In the genomic region with DNA sequence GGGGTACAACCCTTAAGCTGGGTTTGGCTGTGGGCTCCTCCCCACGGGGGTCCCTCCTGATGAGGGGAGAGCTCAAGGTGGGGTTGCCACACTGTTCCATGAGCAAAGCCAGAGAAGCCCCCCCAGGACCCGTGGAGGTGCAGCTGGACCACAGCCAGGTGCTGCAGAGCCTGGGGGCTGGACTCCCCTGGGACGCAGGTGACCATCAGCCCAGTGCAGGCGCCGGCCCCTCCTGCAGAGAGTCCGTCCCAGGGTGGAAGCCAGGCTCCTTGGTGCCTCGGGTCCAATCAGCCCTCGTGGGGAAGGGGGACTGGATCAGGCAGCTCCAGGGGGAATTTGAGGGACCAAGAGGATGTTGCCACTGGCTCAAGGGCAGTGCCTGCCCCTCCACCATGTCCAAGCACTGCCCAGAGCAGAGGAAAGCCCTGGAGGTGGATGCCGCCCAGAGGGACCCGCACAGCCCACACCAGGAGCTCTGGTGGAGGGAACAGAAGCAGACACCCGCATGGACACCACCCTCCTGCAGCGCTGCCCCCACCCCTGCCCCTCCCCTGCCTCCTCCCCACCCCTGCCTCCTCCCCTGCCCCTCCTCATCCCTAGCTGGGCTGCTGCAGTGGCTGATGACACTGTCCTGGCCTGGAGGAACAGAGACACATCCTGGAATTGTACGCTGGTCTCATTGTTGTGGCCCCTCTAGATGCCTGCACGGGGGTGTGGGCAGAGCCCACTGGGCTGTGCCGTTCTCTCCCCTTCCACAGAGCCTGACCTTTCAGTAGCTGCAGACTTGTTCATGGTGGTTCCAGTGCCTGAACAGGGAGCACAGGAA, we compare ENCODE assay signal across 17 cellular contexts. TPM values are rescaled to one million over a fixed set of nuclear protein-coding genes. Genes with fewer than 3 reads are reported as not detected.
DNase-seq lines count a peak whose midpoint lies in the region; ATAC-seq and TF ChIP-seq lines count a peak whose summit lies in the region.
"Had no signal": no experiment of that assay in that cellular context is flagged by ENCODE, and none has a peak within 500 bp of the region (broad histone marks: within the 10 kb centered on the region; RNA-seq: fewer than 3 reads in every experiment).

No MANE protein-coding gene starts in this region.

- TF ChIP-seq CTCF in RWPE1 (conservative IDR thresholded peaks at IDR 0.05; ENCODE audit: low read depth) = no peak
- TF ChIP-seq CTCF in heart left ventricle (IDR thresholded peaks at IDR 0.05) = no peak
- no peak for TF ChIP-seq CTCF in right lobe of liver (IDR thresholded peaks at IDR 0.05)
- TF ChIP-seq CTCF in GM10266 (IDR thresholded peaks at IDR 0.05; ENCODE audit: control insufficient read depth, insufficient read depth, low read depth, missing control alignments) = no peak

- H3K27ac ChIP-seq in RWPE1 = peak overlapping the region; percentile 70; the same call in 1 of the 2 replicates
- no peak overlapping the region for H3K27ac ChIP-seq in heart left ventricle
- H3K27ac ChIP-seq in right lobe of liver = no peak overlapping the region
- H3K27ac ChIP-seq: Peyer's patch had no signal

- H3K9me3 ChIP-seq in heart left ventricle (peaks cover 0 to 7% (median 0%) of the 10 kb centered on the region in 12 donors), right lobe of liver (no peaks in the 10 kb centered on the region)
- H3K9me3 ChIP-seq: Peyer's patch had no signal

- 64 to 80% (median 75%) methylated on average over 5 to 15 of the region's 15 CpGs for WGBS in heart left ventricle, 4 donors
- no CpG with 5 or more reads among the region's 15 CpGs for WGBS in right lobe of liver (ENCODE audit: insufficient coverage, low coverage, low lambda C conversion rate, missing lambda C conversion rate)

- H3K4me3 ChIP-seq in heart left ventricle (no peak overlapping the region), right lobe of liver (no peak overlapping the region)
- H3K4me3 ChIP-seq: GM23338, MG63, Peyer's patch had no signal

- H3K27me3 ChIP-seq in heart left ventricle = no peaks in the 10 kb centered on the region
- H3K27me3 ChIP-seq in right lobe of liver = no peaks in the 10 kb centered on the region
- H3K27me3 ChIP-seq: MG63, Peyer's patch had no signal

- no peak for DNase-seq in RWPE1 (ENCODE audit: low spot score)
- peak in 4 of 5 donors; percentile 11 to 58 (median 40) for DNase-seq in heart left ventricle
- peak; percentile 13 to 35 (median 21) for DNase-seq in right lobe of liver
- peak; percentile 27 for DNase-seq in sciatic nerve (ENCODE audit: low spot score)
- DNase-seq in NCI-H226 = no peak
- DNase-seq in NCI-H2029 treated with DMSO at 0.1 percent for 48 hours (lab: John Stamatoyannopoulos, UW) = no peak
- DNase-seq in NCI-H2171 (lab: John Stamatoyannopoulos, UW) = no peak
- no peak for DNase-seq in GM10266 (ENCODE audit: extremely low spot score)
- DNase-seq: AML-193; CD8-positive, alpha-beta T cell; MG63; NCI-H1105 treated with DMSO at 0.1 percent for 48 hours; NCI-H187; NCI-H2171 treated with DMSO at 0.1 percent for 48 hours; NCI-H510A had no signal

- no peak for TF ChIP-seq POLR2A in heart left ventricle (IDR thresholded peaks at IDR 0.05)
- TF ChIP-seq POLR2A in right lobe of liver (IDR thresholded peaks at IDR 0.05) = no peak

- POLR2A ChIA-PET in RWPE1 (lab: Yijun Ruan, JAX; ENCODE audit: low non-redundant PET) = no interaction called here

- ATAC-seq in heart left ventricle (peak; percentile 37 to 87 (median 46)), right lobe of liver (peak in 2 of 4 donors; percentile 13 to 21), sciatic nerve (no peak)
- ATAC-seq: CD8-positive, alpha-beta T cell; GM23338 had no signal

- intact Hi-C loops in heart left ventricle (cut with DNase I) = no loop called here
- intact Hi-C loops in right lobe of liver (cut with DNase I) = no loop called here
- intact Hi-C loops in sciatic nerve (cut with DNase I) = no loop called here

- H3K36me3 ChIP-seq in heart left ventricle (no peaks in the 10 kb centered on the region), right lobe of liver (no peaks in the 10 kb centered on the region)
- H3K36me3 ChIP-seq: MG63, Peyer's patch had no signal

- CTCF ChIA-PET in RWPE1 (lab: Yijun Ruan, JAX) = no interaction called here

- H3K4me1 ChIP-seq in heart left ventricle (peaks cover 0 to 6% (median 0%) of the 10 kb centered on the region in 12 donors), right lobe of liver (no peaks in the 10 kb centered on the region)
- H3K4me1 ChIP-seq: Peyer's patch had no signal

RNA-seq across cellular contexts. Expression of a gene that starts 30.8 kb away (rescaled TPM):
- total RNA-seq in heart left ventricle (100 to 1,000 TPM in 2 of 9 donors, 10 to 100 TPM in 7; 31.7 to 109 (median 59.0) TPM), right lobe of liver (100 to 1,000 TPM; 261 to 487 (median 297) TPM), sciatic nerve (129 TPM)
- 10 to 100 TPM; 38.9 to 65.6 TPM for polyA plus RNA-seq in heart left ventricle

Comparison
In these comparisons a context has a peak if more than half of its experiments do, and no peak if none do; other contexts are left out.
1. DNase-seq: peak in heart left ventricle (4 of 5), right lobe of liver (3 of 3) and sciatic nerve (single experiment); none in RWPE1 (single experiment), NCI-H226 (single experiment), NCI-H2029 treated with DMSO at 0.1 percent for 48 hours (single experiment), NCI-H2171 (single experiment) and GM10266 (single experiment).